Comparison of ENCODE assay signal across 25 cellular contexts in genomic region chr2:6523476-6523875, GRCh38.
"Had no signal": no experiment of that assay in that cellular context is flagged by ENCODE, and none has a peak within 500 bp of the region (broad histone marks: within the 10 kb centered on the region; RNA-seq: fewer than 3 reads in every experiment).

No MANE protein-coding gene starts in this region.

- H3K4me3 ChIP-seq: ascending aorta, body of pancreas, SK-N-MC had no signal

- H3K9me3 ChIP-seq: ascending aorta, body of pancreas had no signal

- H3K27ac ChIP-seq: ascending aorta, body of pancreas, SK-N-MC had no signal

- DNase-seq: activated CD4-positive, alpha-beta memory T cell treated with anti-CD3 and anti-CD28 coated beads for 36 hours; activated CD4-positive, alpha-beta T cell treated with anti-CD3 and anti-CD28 coated beads, Interleukin-2, amount 10 ng/mL, durations not matched to agents 7 days and 5 days; activated CD4-positive, CD25-positive, alpha-beta regulatory T cell; activated CD8-positive, alpha-beta memory T cell treated with anti-CD3 and anti-CD28 coated beads for 24 hours; activated effector memory CD4-positive, alpha-beta T cell treated with anti-CD3 and anti-CD28 coated beads, Interleukin-2, amount 50 U/mL, for 16 hours; activated naive CD4-positive, alpha-beta T cell treated with Interleukin-2 at 50 U/mL for 16 hours; activated naive CD8-positive, alpha-beta T cell treated with anti-CD3 and anti-CD28 coated beads, Interleukin-2, amount 50 U/mL, for 24 hours; activated T-cell treated with anti-CD3 and anti-CD28 coated beads, Interleukin-2, amount 50 U/mL, for 4 hours; amniotic stem cell; body of pancreas; central memory CD4-positive, alpha-beta T cell; NCI-H1048; NCI-H146; NCI-H1930; NCI-H2171; NCI-H2227 treated with DMSO at 0.1 percent for 48 hours; NCI-H446 treated with DMSO at 0.1 percent for 48 hours; NCI-H524 treated with DMSO at 0.1 percent for 48 hours; NCI-H748 treated with DMSO at 0.1 percent for 48 hours; SIG-M5; T-cell; T-helper 2 cell; T1000 had no signal

- H3K4me1 ChIP-seq: ascending aorta had no signal

- H3K27me3 ChIP-seq: ascending aorta, body of pancreas had no signal

- H3K36me3 ChIP-seq: ascending aorta had no signal
